Comparison of ENCODE assay signal across 28 cellular contexts in genomic region chr6:56459030-56459805, GRCh38.
"Had no signal": no experiment of that assay in that cellular context is flagged by ENCODE, and none has a peak within 500 bp of the region (broad histone marks: within the 10 kb centered on the region; RNA-seq: fewer than 3 reads in every experiment).

No MANE protein-coding gene starts in this region.

- H3K27ac ChIP-seq: ascending aorta, body of pancreas, Peyer's patch, RWPE1, SJCRH30 had no signal

- ATAC-seq: body of pancreas, WTC11 had no signal

- H3K27me3 ChIP-seq: ascending aorta, body of pancreas, Peyer's patch, SJCRH30 had no signal

- H3K4me3 ChIP-seq: ascending aorta, body of pancreas, Peyer's patch, SJCRH30 had no signal

- DNase-seq: activated CD4-positive, alpha-beta memory T cell treated with anti-CD3 and anti-CD28 coated beads for 36 hours; activated CD4-positive, alpha-beta T cell treated with anti-CD3 and anti-CD28 coated beads, Interleukin-2, amount 10 ng/mL, durations not matched to agents 24 days and 14 days; activated CD4-positive, CD25-positive, alpha-beta regulatory T cell treated with anti-CD3 and anti-CD28 coated beads, Interleukin-2, amount 50 U/mL, for 72 hours; activated CD8-positive, alpha-beta memory T cell treated with anti-CD3 and anti-CD28 coated beads for 24 hours; activated effector memory CD4-positive, alpha-beta T cell treated with anti-CD3 and anti-CD28 coated beads, Interleukin-2, amount 50 U/mL, for 16 hours; activated naive CD4-positive, alpha-beta T cell treated with Interleukin-2 at 50 U/mL for 16 hours; activated naive CD8-positive, alpha-beta T cell treated with anti-CD3 and anti-CD28 coated beads, Interleukin-2, amount 50 U/mL, for 24 hours; activated T-cell treated with anti-CD3 and anti-CD28 coated beads, Interleukin-2, amount 50 U/mL, for 4 hours; amniotic stem cell; body of pancreas; central memory CD4-positive, alpha-beta T cell; KG1; NCI-H1092; NCI-H1417; NCI-H1930; NCI-H2107; NCI-H2171 treated with DMSO at 0.1 percent for 48 hours; NCI-H226; NCI-H510A; NCI-H526 treated with DMSO at 0.1 percent for 48 hours; NCI-H82; Peyer's patch; Right ventricle myocardium superior; SJCRH30; T-helper 9 cell had no signal

- H3K4me1 ChIP-seq: ascending aorta, body of pancreas, Peyer's patch, SJCRH30 had no signal

- H3K9me3 ChIP-seq: ascending aorta, body of pancreas, Peyer's patch, SJCRH30 had no signal
